ENCODE assay signal across 19 cellular contexts in genomic region chr14:81582420-81582819, GRCh38.
"Had no signal": no experiment of that assay in that cellular context is flagged by ENCODE, and none has a peak within 500 bp of the region (broad histone marks: within the 10 kb centered on the region; RNA-seq: fewer than 3 reads in every experiment).

No MANE protein-coding gene starts in this region.

- DNase-seq: activated CD4-positive, alpha-beta T cell treated with anti-CD3 and anti-CD28 coated beads for 36 hours; activated CD4-positive, CD25-positive, alpha-beta regulatory T cell; activated CD8-positive, alpha-beta memory T cell treated with anti-CD3 and anti-CD28 coated beads, Interleukin-2, amount 10 ng/mL, durations not matched to agents 7 days and 5 days; activated CD8-positive, alpha-beta T cell treated with anti-CD3 and anti-CD28 coated beads, Interleukin-2, amount 10 ng/mL, durations not matched to agents 7 days and 5 days; activated naive CD4-positive, alpha-beta T cell treated with Interleukin-2 at 50 U/mL for 16 hours; activated T-cell treated with anti-CD3 and anti-CD28 coated beads, Interleukin-2, amount 50 U/mL, for 48 hours; adrenal gland; aorta; body of pancreas; left colon; mesenchymal stem cell; stimulated activated CD4-positive, alpha-beta T cell treated with anti-CD3 and anti-CD28 coated beads, Interleukin-15, amount 100 ng/mL, for 24 hours; stimulated activated CD4-positive, alpha-beta T cell treated with anti-CD3 and anti-CD28 coated beads, Interleukin-2, amount 100 ng/mL, for 24 hours; stimulated activated naive CD4-positive, alpha-beta T cell had no signal

- ATAC-seq: activated CD4-positive, alpha-beta T cell treated with anti-CD3 and anti-CD28 coated beads for 36 hours; activated CD8-positive, alpha-beta memory T cell treated with anti-CD3 and anti-CD28 coated beads, Interleukin-2, amount 10 ng/mL, durations not matched to agents 7 days and 5 days; activated CD8-positive, alpha-beta T cell treated with anti-CD3 and anti-CD28 coated beads, Interleukin-2, amount 10 ng/mL, durations not matched to agents 7 days and 5 days; body of pancreas; esophagus mucosa; left colon; natural killer cell treated with Interleukin-12 subunit alpha and Interleukin-12 subunit beta and Interleukin-15 and Interleukin-18, amount 100 ng/mL, for 72 hours had no signal

- H3K4me3 ChIP-seq: adrenal gland, body of pancreas, hepatocyte, right atrium auricular region, tibial nerve had no signal
